In the genomic region with DNA sequence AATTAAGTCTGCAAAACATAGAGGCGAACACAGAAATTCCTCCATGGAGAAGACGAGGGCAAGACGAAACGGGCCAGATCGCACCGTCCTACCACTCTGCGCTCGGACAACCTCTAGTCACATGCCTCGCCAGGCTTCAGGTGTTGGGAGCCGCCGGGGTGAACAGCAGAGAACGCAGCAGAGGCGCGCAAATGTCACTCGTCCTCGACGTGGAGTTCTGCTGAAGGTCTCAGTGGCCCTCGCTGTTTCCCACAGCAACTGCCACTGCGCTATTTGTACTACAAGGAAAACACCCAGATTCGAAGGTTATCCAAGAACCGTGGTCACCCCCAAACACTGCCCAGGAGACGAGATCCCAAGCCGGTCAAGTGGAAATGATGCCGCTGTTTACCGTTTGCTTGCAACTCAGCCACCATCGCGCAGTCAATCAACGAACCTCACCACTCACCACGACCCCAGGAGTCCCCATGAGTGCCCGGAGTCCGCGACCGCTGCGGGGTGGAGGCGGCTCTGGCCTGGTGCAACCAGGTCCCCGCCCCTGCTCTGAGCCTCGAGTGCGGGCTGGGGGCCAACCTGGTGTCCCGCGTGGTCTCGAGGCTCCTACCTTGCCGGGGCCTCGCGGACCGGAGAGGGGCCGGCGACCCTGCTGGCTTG, we compare ENCODE assay signal across 1 cellular context.
A peak's percentile ranks its signal among the peaks of the same experiment; 100 is the strongest.
TF ChIP-seq lines count a peak whose summit lies in the region.

No MANE protein-coding gene starts in this region.

TF ChIP-seq in H1, 55 proteins besides CTCF, POLR2A, EP300 and RAD21:
- no peak for TF ChIP-seq FOSL1 (IDR thresholded peaks at IDR 0.05; ENCODE audit: insufficient read depth, low read depth, low read length)
- TF ChIP-seq RBBP5 (IDR thresholded peaks at IDR 0.05; ENCODE audit: borderline replicate concordance, low read depth, low read length): no peak
- no peak for TF ChIP-seq SP2 (IDR thresholded peaks at IDR 0.05; ENCODE audit: low read length)
- TF ChIP-seq RNF2 (IDR thresholded peaks at IDR 0.05; ENCODE audit: borderline replicate concordance, low read depth, low read length, missing control alignments, poor library complexity, severe bottlenecking): no peak
- no peak for TF ChIP-seq CTBP2 (IDR thresholded peaks at IDR 0.05; ENCODE audit: borderline replicate concordance, insufficient read depth, insufficient read length, low read length)
- peak; percentile 65; the same call in 1 of the 2 replicates for TF ChIP-seq KDM1A (IDR thresholded peaks at IDR 0.05; ENCODE audit: borderline replicate concordance, low read length)
- TF ChIP-seq KDM4A (IDR thresholded peaks at IDR 0.05; ENCODE audit: low read depth, low read length, severe bottlenecking): no peak
- no peak for TF ChIP-seq ATF2 (IDR thresholded peaks at IDR 0.05; ENCODE audit: low read length)
- TF ChIP-seq YY1 (IDR thresholded peaks at IDR 0.05; ENCODE audit: low read depth, low read length): no peak
- TF ChIP-seq GABPA (IDR thresholded peaks at IDR 0.05; ENCODE audit: borderline replicate concordance, insufficient read depth, low read length): no peak
- TF ChIP-seq POLR2AphosphoS5 (IDR thresholded peaks at IDR 0.05; ENCODE audit: low read depth, low read length): 0 out of 2 replicates have a peak, but pooled peaks have one; percentile 52
